Comparison of ENCODE assay signal across 26 cellular contexts in the genomic region with DNA sequence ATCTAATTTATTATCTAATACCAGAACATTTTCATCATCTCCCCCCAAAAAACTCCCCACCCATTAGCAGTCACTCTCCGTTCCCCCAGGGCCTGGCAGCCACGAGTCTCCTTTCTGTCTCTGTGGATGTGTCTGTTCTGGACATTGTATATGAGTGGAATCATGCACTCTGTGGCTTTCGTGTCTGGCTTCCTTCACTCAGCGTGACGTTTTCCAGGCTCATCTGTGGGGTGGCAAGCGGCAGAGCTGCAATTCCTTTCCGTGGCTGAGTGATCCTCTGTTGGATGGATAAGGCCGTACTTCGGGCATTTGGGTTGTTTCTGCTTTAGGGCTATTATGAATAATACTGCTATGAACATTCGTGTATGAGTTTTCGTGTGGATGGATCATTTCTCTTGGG. TPM values are rescaled to one million over a fixed set of nuclear protein-coding genes. Genes with fewer than 3 reads are reported as not detected.
A peak's percentile ranks its signal among the peaks of the same experiment; 100 is the strongest.
DNase-seq lines count a peak whose midpoint lies in the region; ATAC-seq lines count a peak whose summit lies in the region.
"Had no signal": no experiment of that assay in that cellular context is flagged by ENCODE, and none has a peak within 500 bp of the region (broad histone marks: within the 10 kb centered on the region; RNA-seq: fewer than 3 reads in every experiment).

No MANE protein-coding gene starts in this region.

- no peak overlapping the region for H3K4me3 Mint-ChIP-seq in activated naive CD8-positive, alpha-beta T cell
- no peak overlapping the region for H3K4me3 Mint-ChIP-seq in activated naive CD8-positive, alpha-beta T cell treated with anti-CD3 and anti-CD28 coated beads for 36 hours
- H3K4me3 Mint-ChIP-seq in activated T-helper 1 cell treated with anti-CD3 and anti-CD28 coated beads, Interleukin-12 subunit alpha, Interleukin-12 subunit beta, Interleukin-2, Interleukin-4 antibody, amounts not matched to agents 30 ng/mL and 10 ng/mL and 1 ng/mL, durations not matched to agents 14 hours and 24 hours and 36 hours = peak overlapping the region; percentile 39
- no peak overlapping the region for H3K4me3 Mint-ChIP-seq in stimulated activated effector memory CD8-positive, alpha-beta T cell treated with anti-CD3 and anti-CD28 coated beads, Interleukin-12 subunit alpha, Interleukin-12 subunit beta, amount 100 ng/mL, for 72 hours
- H3K4me3 Mint-ChIP-seq: activated CD8-positive, alpha-beta T cell treated with anti-CD3 and anti-CD28 coated beads for 36 hours; central memory CD8-positive, alpha-beta T cell had no signal

- no peak for ATAC-seq in stimulated activated effector memory CD8-positive, alpha-beta T cell treated with anti-CD3 and anti-CD28 coated beads, Interleukin-12 subunit alpha, Interleukin-12 subunit beta, amount 100 ng/mL, for 72 hours
- ATAC-seq in HG02571 (IDR thresholded peaks at IDR 0.05; ENCODE audit: unreplicated experiment) = no peak
- ATAC-seq: A549; activated CD8-positive, alpha-beta T cell treated with anti-CD3 and anti-CD28 coated beads for 36 hours; foreskin keratinocyte had no signal

- no peaks in the 10 kb centered on the region for H3K27me3 Mint-ChIP-seq in activated naive CD8-positive, alpha-beta T cell
- no peaks in the 10 kb centered on the region for H3K27me3 Mint-ChIP-seq in activated naive CD8-positive, alpha-beta T cell treated with anti-CD3 and anti-CD28 coated beads for 36 hours
- peaks cover 3% of the 10 kb centered on the region for H3K27me3 Mint-ChIP-seq in activated T-helper 1 cell treated with anti-CD3 and anti-CD28 coated beads, Interleukin-12 subunit alpha, Interleukin-12 subunit beta, Interleukin-2, Interleukin-4 antibody, amounts not matched to agents 30 ng/mL and 10 ng/mL and 1 ng/mL, durations not matched to agents 14 hours and 24 hours and 36 hours (ENCODE audit: insufficient read depth)
- H3K27me3 Mint-ChIP-seq: activated CD8-positive, alpha-beta T cell treated with anti-CD3 and anti-CD28 coated beads for 36 hours; central memory CD8-positive, alpha-beta T cell had no signal

- no peak for DNase-seq in activated naive CD8-positive, alpha-beta T cell treated with anti-CD3 and anti-CD28 coated beads for 36 hours
- DNase-seq in activated T-helper 1 cell treated with anti-CD3 and anti-CD28 coated beads, Interleukin-12 subunit alpha, Interleukin-12 subunit beta, Interleukin-2, Interleukin-4 antibody, amounts not matched to agents 30 ng/mL and 10 ng/mL and 1 ng/mL, durations not matched to agents 14 hours and 24 hours and 36 hours (ENCODE audit: low spot score) = no peak
- peak; percentile 91 for DNase-seq in mesenchymal stem cell
- DNase-seq in stimulated activated effector memory CD8-positive, alpha-beta T cell treated with anti-CD3 and anti-CD28 coated beads, Interleukin-12 subunit alpha, Interleukin-12 subunit beta, amount 100 ng/mL, for 72 hours (ENCODE audit: low spot score in 2 of 2) = no peak
- DNase-seq in NCI-H2171 (lab: John Stamatoyannopoulos, UW) = no peak
- DNase-seq in COR-L47 (lab: John Stamatoyannopoulos, UW) = no peak
- DNase-seq: activated CD4-positive, CD25-positive, alpha-beta regulatory T cell; activated CD8-positive, alpha-beta T cell treated with anti-CD3 and anti-CD28 coated beads for 36 hours; activated naive CD4-positive, alpha-beta T cell treated with Interleukin-2 at 50 U/mL for 16 hours; anterior cingulate cortex; EL; erythroblast; foreskin keratinocyte; H7; MG63; NCI-H1417 treated with DMSO at 0.1 percent for 48 hours; NCI-H524; nucleus accumbens; retina; T1000 had no signal

- no peaks in the 10 kb centered on the region for H3K27me3 ChIP-seq in mesenchymal stem cell (ENCODE audit: control insufficient read depth in 1 of 2, insufficient read depth in 1 of 2, low read length in 2 of 2)
- H3K27me3 ChIP-seq: BLaER1, foreskin keratinocyte, MG63 had no signal

- H3K79me1 ChIP-seq in mesenchymal stem cell (replicated peaks; ENCODE audit: low read length, poor library complexity, severe bottlenecking) = peaks cover 16% of the 10 kb centered on the region

- intact Hi-C loops in activated T-helper 1 cell treated with anti-CD3 and anti-CD28 coated beads, Interleukin-12 subunit alpha, Interleukin-12 subunit beta, Interleukin-2, Interleukin-4 antibody, amounts not matched to agents 30 ng/mL and 10 ng/mL and 1 ng/mL, durations not matched to agents 14 hours and 24 hours and 36 hours (cut with micrococcal nuclease) = no loop called here

- H3K4me3 ChIP-seq in mesenchymal stem cell (ENCODE audit: insufficient read depth in 1 of 2, low read depth in 1 of 2, low read length in 2 of 2) = no peak overlapping the region
- H3K4me3 ChIP-seq: A549, BLaER1, MG63, SK-N-MC had no signal

- 46% methylated on average over 11 of the region's 11 CpGs for WGBS in mesenchymal stem cell

- H3K9ac ChIP-seq in mesenchymal stem cell (ENCODE audit: low read length) = no peak overlapping the region

- no peaks in the 10 kb centered on the region for H3K9me3 ChIP-seq in mesenchymal stem cell (ENCODE audit: control insufficient read depth, low read length)
- H3K9me3 ChIP-seq: A549, BLaER1, MG63 had no signal

- H3K27ac ChIP-seq in mesenchymal stem cell (ENCODE audit: low read length, poor library complexity, severe bottlenecking) = no peak overlapping the region
- H3K27ac ChIP-seq: A549, BLaER1, foreskin keratinocyte, SK-N-MC had no signal

- no peak overlapping the region for H3K4me2 ChIP-seq in mesenchymal stem cell (ENCODE audit: low read length, poor library complexity, severe bottlenecking)
- H3K4me2 ChIP-seq: A549, BLaER1 had no signal

- no peak overlapping the region for H3K18ac ChIP-seq in mesenchymal stem cell (ENCODE audit: low read depth in 1 of 2, low read length in 2 of 2)

- H2BK15ac ChIP-seq in mesenchymal stem cell (ENCODE audit: low read depth, poor library complexity, severe bottlenecking) = no peak overlapping the region

- H3K23ac ChIP-seq in mesenchymal stem cell (ENCODE audit: low read length in 2 of 2) = no peak overlapping the region

- H3K9me3 Mint-ChIP-seq in activated naive CD8-positive, alpha-beta T cell (ENCODE audit: low read depth) = no peaks in the 10 kb centered on the region
- H3K9me3 Mint-ChIP-seq in activated naive CD8-positive, alpha-beta T cell treated with anti-CD3 and anti-CD28 coated beads for 36 hours = no peaks in the 10 kb centered on the region
- no peaks in the 10 kb centered on the region for H3K9me3 Mint-ChIP-seq in activated T-helper 1 cell treated with anti-CD3 and anti-CD28 coated beads, Interleukin-12 subunit alpha, Interleukin-12 subunit beta, Interleukin-2, Interleukin-4 antibody, amounts not matched to agents 30 ng/mL and 10 ng/mL and 1 ng/mL, durations not matched to agents 14 hours and 24 hours and 36 hours
- H3K9me3 Mint-ChIP-seq in stimulated activated effector memory CD8-positive, alpha-beta T cell treated with anti-CD3 and anti-CD28 coated beads, Interleukin-12 subunit alpha, Interleukin-12 subunit beta, amount 100 ng/mL, for 72 hours = no peaks in the 10 kb centered on the region
- H3K9me3 Mint-ChIP-seq: activated CD8-positive, alpha-beta T cell treated with anti-CD3 and anti-CD28 coated beads for 36 hours; central memory CD8-positive, alpha-beta T cell had no signal

- peak overlapping the region; percentile 2 for H2AK5ac ChIP-seq in mesenchymal stem cell (ENCODE audit: low read length, severe bottlenecking)

- H2BK5ac ChIP-seq in mesenchymal stem cell (ENCODE audit: low read depth, low read length, poor library complexity, severe bottlenecking) = no peak overlapping the region

- H2BK120ac ChIP-seq in mesenchymal stem cell (ENCODE audit: low read depth, low read length) = no peak overlapping the region

- peak overlapping the region in 1 of 2 experiments; percentile 73 for H2BK12ac ChIP-seq in mesenchymal stem cell (ENCODE audit: low read length in 2 of 2)

- H4K8ac ChIP-seq in mesenchymal stem cell (ENCODE audit: low read length) = no peak overlapping the region

- H3K4ac ChIP-seq in mesenchymal stem cell (ENCODE audit: low read depth in 1 of 2, low read length in 2 of 2) = no peak overlapping the region

- H3K36me3 ChIP-seq in mesenchymal stem cell (ENCODE audit: control insufficient read depth in 1 of 2, insufficient read depth in 2 of 2, low read depth in 1 of 2, low read length in 2 of 2) = peaks cover 42 to 43% of the 10 kb centered on the region in 2 experiments

- peaks cover 18% of the 10 kb centered on the region for H3K4me1 Mint-ChIP-seq in activated naive CD8-positive, alpha-beta T cell (ENCODE audit: low read depth)
- peaks cover 14% of the 10 kb centered on the region for H3K4me1 Mint-ChIP-seq in activated naive CD8-positive, alpha-beta T cell treated with anti-CD3 and anti-CD28 coated beads for 36 hours
- H3K4me1 Mint-ChIP-seq in activated T-helper 1 cell treated with anti-CD3 and anti-CD28 coated beads, Interleukin-12 subunit alpha, Interleukin-12 subunit beta, Interleukin-2, Interleukin-4 antibody, amounts not matched to agents 30 ng/mL and 10 ng/mL and 1 ng/mL, durations not matched to agents 14 hours and 24 hours and 36 hours (ENCODE audit: low read depth) = peaks cover 24% of the 10 kb centered on the region
- H3K4me1 Mint-ChIP-seq in stimulated activated effector memory CD8-positive, alpha-beta T cell treated with anti-CD3 and anti-CD28 coated beads, Interleukin-12 subunit alpha, Interleukin-12 subunit beta, amount 100 ng/mL, for 72 hours = peaks cover 33% of the 10 kb centered on the region

- H3K4me1 ChIP-seq in mesenchymal stem cell (ENCODE audit: control insufficient read depth, insufficient read depth, low read depth, low read length) = peaks cover 9% of the 10 kb centered on the region

- no peak overlapping the region for H2AFZ ChIP-seq in mesenchymal stem cell (ENCODE audit: low read depth, low read length)

- H3K27ac Mint-ChIP-seq in activated naive CD8-positive, alpha-beta T cell = peak overlapping the region; percentile 35
- H3K27ac Mint-ChIP-seq in activated naive CD8-positive, alpha-beta T cell treated with anti-CD3 and anti-CD28 coated beads for 36 hours = no peak overlapping the region
- H3K27ac Mint-ChIP-seq in activated T-helper 1 cell treated with anti-CD3 and anti-CD28 coated beads, Interleukin-12 subunit alpha, Interleukin-12 subunit beta, Interleukin-2, Interleukin-4 antibody, amounts not matched to agents 30 ng/mL and 10 ng/mL and 1 ng/mL, durations not matched to agents 14 hours and 24 hours and 36 hours = no peak overlapping the region
- peak overlapping the region; percentile 18 for H3K27ac Mint-ChIP-seq in stimulated activated effector memory CD8-positive, alpha-beta T cell treated with anti-CD3 and anti-CD28 coated beads, Interleukin-12 subunit alpha, Interleukin-12 subunit beta, amount 100 ng/mL, for 72 hours
- H3K27ac Mint-ChIP-seq: activated CD8-positive, alpha-beta T cell treated with anti-CD3 and anti-CD28 coated beads for 36 hours had no signal

- H3K14ac ChIP-seq in mesenchymal stem cell (ENCODE audit: low read length in 2 of 2) = no peak overlapping the region

- peaks cover 7% of the 10 kb centered on the region for H3K36me3 Mint-ChIP-seq in activated naive CD8-positive, alpha-beta T cell
- H3K36me3 Mint-ChIP-seq in activated naive CD8-positive, alpha-beta T cell treated with anti-CD3 and anti-CD28 coated beads for 36 hours = peaks cover 4% of the 10 kb centered on the region
- H3K36me3 Mint-ChIP-seq in activated T-helper 1 cell treated with anti-CD3 and anti-CD28 coated beads, Interleukin-12 subunit alpha, Interleukin-12 subunit beta, Interleukin-2, Interleukin-4 antibody, amounts not matched to agents 30 ng/mL and 10 ng/mL and 1 ng/mL, durations not matched to agents 14 hours and 24 hours and 36 hours (ENCODE audit: low read depth) = peaks cover 18% of the 10 kb centered on the region
- H3K36me3 Mint-ChIP-seq in stimulated activated effector memory CD8-positive, alpha-beta T cell treated with anti-CD3 and anti-CD28 coated beads, Interleukin-12 subunit alpha, Interleukin-12 subunit beta, amount 100 ng/mL, for 72 hours = peaks cover 48% of the 10 kb centered on the region

- H4K91ac ChIP-seq in mesenchymal stem cell (ENCODE audit: low read length) = no peak overlapping the region

RNA-seq across cellular contexts. Expression of a gene that starts 3.1 kb away (rescaled TPM):
- total RNA-seq in activated naive CD8-positive, alpha-beta T cell treated with anti-CD3 and anti-CD28 coated beads for 36 hours = 100 to 1,000 TPM; 112 to 114 TPM
- total RNA-seq in activated T-helper 1 cell treated with anti-CD3 and anti-CD28 coated beads, Interleukin-12 subunit alpha, Interleukin-12 subunit beta, Interleukin-2, Interleukin-4 antibody, amounts not matched to agents 30 ng/mL and 10 ng/mL and 1 ng/mL, durations not matched to agents 14 hours and 24 hours and 36 hours = 96.4 and 98.1 TPM in 2 replicates
- 284 TPM for polyA plus RNA-seq in mesenchymal stem cell (2013, experiment 1 of 2)
- 308 TPM for polyA plus RNA-seq in mesenchymal stem cell (2013, experiment 2 of 2)

RNA-seq across cellular contexts. Expression of a gene that starts 13.3 kb away (rescaled TPM):
- total RNA-seq in activated naive CD8-positive, alpha-beta T cell treated with anti-CD3 and anti-CD28 coated beads for 36 hours = 10 to 100 TPM; 13.6 to 13.7 TPM
- total RNA-seq in activated T-helper 1 cell treated with anti-CD3 and anti-CD28 coated beads, Interleukin-12 subunit alpha, Interleukin-12 subunit beta, Interleukin-2, Interleukin-4 antibody, amounts not matched to agents 30 ng/mL and 10 ng/mL and 1 ng/mL, durations not matched to agents 14 hours and 24 hours and 36 hours = 22.4 and 22.6 TPM in 2 replicates
- 40.0 TPM for polyA plus RNA-seq in mesenchymal stem cell (2013, experiment 1 of 2)
- polyA plus RNA-seq in mesenchymal stem cell (2013, experiment 2 of 2) = 36.9 TPM

RNA-seq across cellular contexts. Expression of a gene that starts 59.1 kb away (rescaled TPM):
- 100 to 1,000 TPM; 299 to 309 TPM for total RNA-seq in activated naive CD8-positive, alpha-beta T cell treated with anti-CD3 and anti-CD28 coated beads for 36 hours
- 264 and 267 TPM in 2 replicates for total RNA-seq in activated T-helper 1 cell treated with anti-CD3 and anti-CD28 coated beads, Interleukin-12 subunit alpha, Interleukin-12 subunit beta, Interleukin-2, Interleukin-4 antibody, amounts not matched to agents 30 ng/mL and 10 ng/mL and 1 ng/mL, durations not matched to agents 14 hours and 24 hours and 36 hours
- polyA plus RNA-seq in mesenchymal stem cell (2013, experiment 1 of 2) = 164 TPM
- 163 TPM for polyA plus RNA-seq in mesenchymal stem cell (2013, experiment 2 of 2)

Comparison
In these comparisons a context has a peak if more than half of its experiments do, and no peak if none do; other contexts are left out.
1. H3K27ac Mint-ChIP-seq: peak in activated naive CD8-positive, alpha-beta T cell (single experiment) and stimulated activated effector memory CD8-positive, alpha-beta T cell treated with anti-CD3 and anti-CD28 coated beads, Interleukin-12 subunit alpha, Interleukin-12 subunit beta, amount 100 ng/mL, for 72 hours (single experiment); none in activated naive CD8-positive, alpha-beta T cell treated with anti-CD3 and anti-CD28 coated beads for 36 hours (single experiment) and activated T-helper 1 cell treated with anti-CD3 and anti-CD28 coated beads, Interleukin-12 subunit alpha, Interleukin-12 subunit beta, Interleukin-2, Interleukin-4 antibody, amounts not matched to agents 30 ng/mL and 10 ng/mL and 1 ng/mL, durations not matched to agents 14 hours and 24 hours and 36 hours (single experiment).